Comparison of ENCODE assay signal across 20 cellular contexts in the genomic region with DNA sequence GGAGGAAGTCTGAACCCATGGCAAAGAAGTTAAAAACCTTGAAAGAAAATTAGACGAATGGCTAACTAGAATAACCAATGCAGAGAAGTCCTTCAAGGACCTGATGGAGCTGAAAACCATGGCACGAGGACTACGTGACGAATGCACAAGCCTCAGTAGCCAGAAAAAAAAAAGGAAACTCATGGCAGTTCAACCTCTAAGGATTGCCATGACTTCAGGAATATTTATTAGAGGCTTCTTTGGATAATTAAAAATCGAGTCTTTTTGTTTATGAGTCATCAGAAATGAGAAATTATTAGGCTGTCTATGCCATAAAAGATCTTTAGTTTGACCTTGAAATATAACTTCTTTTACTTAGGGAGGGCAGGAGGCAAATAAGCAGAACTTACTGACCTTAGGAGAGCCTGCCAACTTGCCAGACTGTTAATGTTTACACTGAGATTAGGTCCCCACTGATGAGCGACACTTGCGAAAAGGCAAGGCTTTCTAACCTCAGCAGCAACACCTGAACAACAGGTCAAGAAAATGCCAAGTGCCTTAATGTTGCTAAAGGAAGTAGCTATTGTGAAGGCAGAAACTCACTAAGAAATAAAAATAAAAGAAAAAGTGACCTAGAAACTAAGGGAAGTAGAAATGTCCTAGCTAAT. TPM values are rescaled to one million over a fixed set of nuclear protein-coding genes. Genes with fewer than 3 reads are reported as not detected.
DNase-seq lines count a peak whose midpoint lies in the region; ATAC-seq, FAIRE-seq and TF ChIP-seq lines count a peak whose summit lies in the region.
"Had no signal": no experiment of that assay in that cellular context is flagged by ENCODE, and none has a peak within 500 bp of the region (broad histone marks: within the 10 kb centered on the region; RNA-seq: fewer than 3 reads in every experiment).

No MANE protein-coding gene starts in this region.

- intact Hi-C loops in pancreas (cut with DNase I), result no loop called here

- H3K27me3 Mint-ChIP-seq in endodermal cell (ENCODE audit: insufficient read depth), result no peaks in the 10 kb centered on the region
- no peaks in the 10 kb centered on the region for H3K27me3 Mint-ChIP-seq in activated T-helper 17 cell treated with anti-CD3 and anti-CD28 coated beads, Interleukin-2, amount 50 U/mL, for 72 hours
- H3K27me3 Mint-ChIP-seq: CD4-positive, alpha-beta memory T cell; IgD-negative memory B cell had no signal

- 91 to 95% methylated on average over 5 to 7 of the region's 7 CpGs for WGBS in endodermal cell (ENCODE audit: insufficient coverage in 1 of 2, insufficient read length in 1 of 2), 2 experiments
- 22 to 25% methylated on average over 7 of the region's 7 CpGs for WGBS in pancreas, 2 donors

- H3K4me3 ChIP-seq in endodermal cell (ENCODE audit: low read length), result peak overlapping the region; percentile 43
- no peak overlapping the region for H3K4me3 ChIP-seq in pancreas
- H3K4me3 ChIP-seq: BLaER1 had no signal

- peaks cover 45% of the 10 kb centered on the region for H3K9me3 Mint-ChIP-seq in endodermal cell
- H3K9me3 Mint-ChIP-seq in activated T-helper 17 cell treated with anti-CD3 and anti-CD28 coated beads, Interleukin-2, amount 50 U/mL, for 72 hours, result peaks cover 12% of the 10 kb centered on the region

- peaks cover 3% of the 10 kb centered on the region for H3K4me1 Mint-ChIP-seq in endodermal cell
- H3K4me1 Mint-ChIP-seq in activated T-helper 17 cell treated with anti-CD3 and anti-CD28 coated beads, Interleukin-2, amount 50 U/mL, for 72 hours, result no peaks in the 10 kb centered on the region
- H3K4me1 Mint-ChIP-seq: CD14-positive monocyte; CD4-positive, alpha-beta memory T cell; H9; IgD-negative memory B cell had no signal

- ATAC-seq in pancreas (peak; percentile 77 to 91 (median 82)), GM19463 (IDR thresholded peaks at IDR 0.05; ENCODE audit: unreplicated experiment) (no peak)
- ATAC-seq in activated T-helper 17 cell treated with anti-CD3 and anti-CD28 coated beads, Interleukin-2, amount 50 U/mL, for 72 hours (replicated peaks), result no peak
- ATAC-seq: HepG2 had no signal

- H3K27ac ChIP-seq in endodermal cell (ENCODE audit: low read depth, low read length) (no peak overlapping the region), pancreas (no peak overlapping the region)
- H3K27ac ChIP-seq: BLaER1 had no signal

- H3K4me1 ChIP-seq in endodermal cell (ENCODE audit: control insufficient read depth, insufficient read depth, low read length), result no peaks in the 10 kb centered on the region
- H3K4me1 ChIP-seq in pancreas, result no peaks in the 10 kb centered on the region
- H3K4me1 ChIP-seq: BLaER1 had no signal

- peak; percentile 13 for DNase-seq in DMS53 (lab: John Stamatoyannopoulos, UW)
- no peak for DNase-seq in DMS53 treated with DMSO at 0.1 percent for 48 hours (lab: John Stamatoyannopoulos, UW; ENCODE audit: unreplicated experiment)
- no peak for DNase-seq in endodermal cell
- peak in 2 of 6 donors; percentile 15 to 35 for DNase-seq in pancreas
- no peak for DNase-seq in RPMI8226
- DNase-seq in NOMO-1 treated with DMSO at 0.1 percent for 48 hours (lab: John Stamatoyannopoulos, UW; ENCODE audit: unreplicated experiment), result no peak
- DNase-seq: 8988T; Calu3; CD4-positive, alpha-beta memory T cell; DMS79 treated with DMSO at 0.1 percent for 48 hours; GF-D8; H9 had no signal

- H3K9me3 ChIP-seq in endodermal cell (ENCODE audit: control insufficient read depth, low read length) (peaks cover 75% of the 10 kb centered on the region), pancreas (no peaks in the 10 kb centered on the region)
- H3K9me3 ChIP-seq: BLaER1 had no signal

- no peak overlapping the region for H3K27ac Mint-ChIP-seq in endodermal cell
- H3K27ac Mint-ChIP-seq in activated T-helper 17 cell treated with anti-CD3 and anti-CD28 coated beads, Interleukin-2, amount 50 U/mL, for 72 hours, result no peak overlapping the region
- H3K27ac Mint-ChIP-seq: CD14-positive monocyte; CD4-positive, alpha-beta memory T cell; H9; IgD-negative memory B cell had no signal

- H3K27me3 ChIP-seq in endodermal cell (ENCODE audit: control insufficient read depth, insufficient read depth, low read length, poor library complexity, severe bottlenecking), result no peaks in the 10 kb centered on the region
- no peaks in the 10 kb centered on the region for H3K27me3 ChIP-seq in pancreas
- H3K27me3 ChIP-seq: BLaER1 had no signal

- H3K4me3 Mint-ChIP-seq in endodermal cell, result no peak overlapping the region
- no peak overlapping the region for H3K4me3 Mint-ChIP-seq in activated T-helper 17 cell treated with anti-CD3 and anti-CD28 coated beads, Interleukin-2, amount 50 U/mL, for 72 hours
- H3K4me3 Mint-ChIP-seq: CD14-positive monocyte; CD4-positive, alpha-beta memory T cell; H9; IgD-negative memory B cell had no signal

- TF ChIP-seq CTCF in endodermal cell (conservative IDR thresholded peaks at IDR 0.05) (no peak), pancreas (IDR thresholded peaks at IDR 0.05) (no peak)

- FAIRE-seq in pancreas (lab: Jason Lieb, UNC), result no peak
- FAIRE-seq: H1, HepG2 had no signal

- H3K36me3 ChIP-seq in endodermal cell (ENCODE audit: control insufficient read depth, insufficient read depth, low read length) (no peaks in the 10 kb centered on the region), pancreas (no peaks in the 10 kb centered on the region)
- H3K36me3 ChIP-seq: BLaER1 had no signal

- no peak overlapping the region for H3K9ac ChIP-seq in endodermal cell (ENCODE audit: extremely low read depth, low read length, poor library complexity, severe bottlenecking)
- H3K9ac ChIP-seq: BLaER1 had no signal

- peaks cover 20% of the 10 kb centered on the region for H3K36me3 Mint-ChIP-seq in endodermal cell (ENCODE audit: low read depth)
- no peaks in the 10 kb centered on the region for H3K36me3 Mint-ChIP-seq in activated T-helper 17 cell treated with anti-CD3 and anti-CD28 coated beads, Interleukin-2, amount 50 U/mL, for 72 hours (ENCODE audit: low read depth)
- H3K36me3 Mint-ChIP-seq: CD14-positive monocyte; CD4-positive, alpha-beta memory T cell; IgD-negative memory B cell had no signal

RNA-seq across cellular contexts. Expression of a gene that starts 55.2 kb away (rescaled TPM):
- total RNA-seq in endodermal cell (10 to 100 TPM in 1 of 2 donors, 1 to 10 TPM in 1; 2.4 to 13.3 TPM), pancreas (1 to 10 TPM; 4.6 to 6.6 (median 5.2) TPM)
- polyA plus RNA-seq in endodermal cell (2013, experiment 1 of 2), result 8.5 TPM
- 6.6 TPM for polyA plus RNA-seq in endodermal cell (2013, experiment 2 of 2)
- polyA plus RNA-seq in pancreas, result 1 to 10 TPM; 2.9 to 8.5 TPM
- total RNA-seq in activated T-helper 17 cell treated with anti-CD3 and anti-CD28 coated beads, Interleukin-2, amount 50 U/mL, for 72 hours, result not detected
- total RNA-seq: A673; CD4-positive, alpha-beta memory T cell; H9; HepG2 had no signal
- polyA plus RNA-seq: HepG2 had no signal

Comparison
In these comparisons a context has a peak if more than half of its experiments do, and no peak if none do; other contexts are left out.
1. ATAC-seq: peak in pancreas (4 of 4); none in activated T-helper 17 cell treated with anti-CD3 and anti-CD28 coated beads, Interleukin-2, amount 50 U/mL, for 72 hours (single experiment) and GM19463 (single experiment).